8 cellular contexts compared by ENCODE assay signal in genomic region chr1:59699227-59699847, GRCh38.
DNase-seq lines count a peak whose midpoint lies in the region; ATAC-seq and TF ChIP-seq lines count a peak whose summit lies in the region.

No MANE protein-coding gene starts in this region.

- H3K9me3 ChIP-seq in RWPE2 (ENCODE audit: severe bottlenecking), result no peaks in the 10 kb centered on the region
- H3K9me3 ChIP-seq in mucosa of descending colon, result no peaks in the 10 kb centered on the region

- TF ChIP-seq CTCF in RWPE2 (IDR thresholded peaks at IDR 0.05; ENCODE audit: poor library complexity, severe bottlenecking), result peak; percentile 96
- TF ChIP-seq CTCF in dorsolateral prefrontal cortex (IDR thresholded peaks at IDR 0.05 in 54 of 56, conservative IDR thresholded peaks at IDR 0.05 in 2 of 56; ENCODE audit: low read depth in 1 of 56, partially characterized antibody in 56 of 56), result peak; percentile 89 to 98 (median 95)
- TF ChIP-seq CTCF in mucosa of descending colon (IDR thresholded peaks at IDR 0.05), result peak; percentile 82

- H3K4me1 ChIP-seq in RWPE2 (ENCODE audit: insufficient read depth, poor library complexity, severe bottlenecking), result peaks cover 3% of the 10 kb centered on the region
- H3K4me1 ChIP-seq in mucosa of descending colon (ENCODE audit: low read depth), result peaks cover 5% of the 10 kb centered on the region

- intact Hi-C loops in dorsolateral prefrontal cortex (cut with DNase I), result loop anchor here (1.0 to 10.0 kb wide), 6 partner anchors 402 to 1185 kb away; partner anchors contain the start of genes FGGY (in 2 of the 2) and JUN (in 1 of the 2)
- intact Hi-C loops in mucosa of descending colon (cut with DNase I, micrococcal nuclease), result loop anchor here in 1 of 2 donors (10.0 kb wide), 1 partner anchor 915 kb away; the partner anchor contains the start of gene JUN

- H3K27ac ChIP-seq in RWPE2 (ENCODE audit: poor library complexity, severe bottlenecking), result no peak overlapping the region
- peak overlapping the region in 1 of 59 donors; percentile 2 for H3K27ac ChIP-seq in dorsolateral prefrontal cortex

- H3K36me3 ChIP-seq in RWPE2 (ENCODE audit: low read depth), result no peaks in the 10 kb centered on the region
- no peaks in the 10 kb centered on the region for H3K36me3 ChIP-seq in mucosa of descending colon (ENCODE audit: low read depth)

- no peaks in the 10 kb centered on the region for H3K27me3 ChIP-seq in RWPE2 (ENCODE audit: insufficient read depth, poor library complexity, severe bottlenecking)
- no peaks in the 10 kb centered on the region for H3K27me3 ChIP-seq in dorsolateral prefrontal cortex

- no peak for ATAC-seq in RWPE2 (ENCODE audit: low read depth)
- ATAC-seq in mucosa of descending colon, result peak; percentile 76
- ATAC-seq in HG03521 (IDR thresholded peaks at IDR 0.05; ENCODE audit: unreplicated experiment), result no peak

- DNase-seq in DMS79 treated with DMSO at 0.1 percent for 48 hours (lab: John Stamatoyannopoulos, UW) (peak; percentile 40), DMS79 (lab: John Stamatoyannopoulos, UW) (no peak), LHCN-M2 (ENCODE audit: low read depth) (peak; percentile 66), RWPE2 (ENCODE audit: low spot score) (no peak), dorsolateral prefrontal cortex (peak in 1 of 10 donors; percentile 22), mucosa of descending colon (peak in 1 of 3 donors; percentile 41), ecto neural progenitor cell (ENCODE audit: low spot score) (no peak)

- no peak overlapping the region for H3K4me3 ChIP-seq in RWPE2 (ENCODE audit: severe bottlenecking)
- H3K4me3 ChIP-seq in dorsolateral prefrontal cortex, result no peak overlapping the region
- H3K4me3 ChIP-seq in mucosa of descending colon, result no peak overlapping the region

Comparison
In these comparisons a context has a peak if more than half of its experiments do, and no peak if none do; other contexts are left out.
1. DNase-seq: peak in DMS79 treated with DMSO at 0.1 percent for 48 hours (single experiment) and LHCN-M2 (single experiment); none in DMS79 (single experiment), RWPE2 (single experiment) and ecto neural progenitor cell (single experiment).
2. Peak in every context shown above with its lines, with median percentiles within 50 percentile points of each other: CTCF ChIP-seq.